ENCODE assay signal across 20 cellular contexts in the genomic region with DNA sequence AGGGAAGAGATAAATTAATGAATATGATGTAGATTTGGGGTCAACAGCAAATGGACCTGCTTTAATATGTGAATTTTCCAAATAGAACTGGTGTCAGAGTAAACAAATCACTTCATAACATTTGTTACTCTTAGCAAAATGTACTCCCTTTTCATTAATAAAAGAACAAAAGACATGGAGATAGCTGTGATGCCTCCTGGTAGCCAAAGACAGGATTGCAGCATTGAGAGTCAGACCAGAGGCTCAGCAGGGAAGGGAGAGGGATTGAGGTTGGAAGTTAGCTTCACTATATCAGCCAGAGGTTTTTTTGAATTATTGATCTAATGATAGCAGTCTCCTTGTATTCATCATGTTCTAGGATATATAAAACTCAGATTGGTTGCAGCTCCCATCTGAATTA. TPM values are rescaled to one million over a fixed set of nuclear protein-coding genes. Genes with fewer than 3 reads are reported as not detected.
DNase-seq lines count a peak whose midpoint lies in the region; ATAC-seq and TF ChIP-seq lines count a peak whose summit lies in the region.
"Had no signal": no experiment of that assay in that cellular context is flagged by ENCODE, and none has a peak within 500 bp of the region (broad histone marks: within the 10 kb centered on the region; RNA-seq: fewer than 3 reads in every experiment).

No MANE protein-coding gene starts in this region.

- DNase-seq in LHCN-M2 (ENCODE audit: low read depth), result peak; percentile 22
- no peak for DNase-seq in coronary artery (ENCODE audit: low spot score)
- no peak for DNase-seq in prostate gland (ENCODE audit: low spot score)
- DNase-seq in uterus, result no peak
- DNase-seq in activated gamma-delta T cell (lab: John Stamatoyannopoulos, UW), result no peak
- no peak for DNase-seq in NCI-H1105 treated with DMSO at 0.1 percent for 48 hours (lab: John Stamatoyannopoulos, UW)
- DNase-seq: activated CD4-positive, alpha-beta T cell treated with anti-CD3 and anti-CD28 coated beads, Interleukin-2, amount 50 U/mL, for 4 hours; activated effector memory CD4-positive, alpha-beta T cell treated with anti-CD3 and anti-CD28 coated beads, Interleukin-2, amount 50 U/mL, for 16 hours; activated naive CD8-positive, alpha-beta T cell treated with anti-CD3 and anti-CD28 coated beads, Interleukin-2, amount 50 U/mL, for 24 hours; central memory CD4-positive, alpha-beta T cell; MG63; NCI-H1436; NCI-H524 treated with DMSO at 0.1 percent for 48 hours; SK-N-SH; stimulated activated CD4-positive, alpha-beta T cell treated with anti-CD3 and anti-CD28 coated beads, Interleukin-2, amount 100 ng/mL, for 48 hours; stimulated activated naive B cell treated with anti-CD40 and anti-IgM and Interleukin-4, amounts not matched to agents 10 μg/mL and 1 μg/mL and 100 μg/mL, for 72 hours had no signal

- H3K27me3 ChIP-seq in prostate gland (replicated peaks; ENCODE audit: insufficient read depth) (no peaks in the 10 kb centered on the region), uterus (peaks cover 0 to 11% of the 10 kb centered on the region in 2 donors)
- H3K27me3 ChIP-seq: MG63 had no signal

- TF ChIP-seq POLR2A in prostate gland (IDR thresholded peaks at IDR 0.05), result no peak
- TF ChIP-seq POLR2A in uterus (IDR thresholded peaks at IDR 0.05), result no peak

- TF ChIP-seq CTCF in coronary artery (IDR thresholded peaks at IDR 0.05), result no peak
- TF ChIP-seq CTCF in prostate gland (IDR thresholded peaks at IDR 0.05), result no peak
- TF ChIP-seq CTCF in uterus (IDR thresholded peaks at IDR 0.05), result no peak

- H3K4me3 ChIP-seq in coronary artery, result no peak overlapping the region
- H3K4me3 ChIP-seq in prostate gland, result no peak overlapping the region
- H3K4me3 ChIP-seq in uterus, result no peak overlapping the region
- H3K4me3 ChIP-seq: MG63, smooth muscle cell had no signal

- intact Hi-C loops in prostate gland (cut with DNase I) (loop anchor here (2.0 kb wide), 1 partner anchor 150 kb away; a partner anchor contains a TSS), uterus (cut with DNase I; ENCODE audit: low total_unique reads) (loop anchor here (10.0 kb wide), 2 partner anchors 98 to 278 kb away; no protein-coding TSS in a partner anchor)

- H3K9me3 ChIP-seq in prostate gland (no peaks in the 10 kb centered on the region), uterus (no peaks in the 10 kb centered on the region)
- H3K9me3 ChIP-seq: MG63, SK-N-SH had no signal

- H3K27ac ChIP-seq in coronary artery (peak overlapping the region; percentile 72 to 90), prostate gland (peak overlapping the region; percentile 72 to 81), uterus (peak overlapping the region; percentile 86 to 97)
- H3K27ac ChIP-seq: epithelial cell of prostate had no signal

- no peak for ATAC-seq in HG03342 (IDR thresholded peaks at IDR 0.05; ENCODE audit: unreplicated experiment)
- ATAC-seq: activated naive CD8-positive, alpha-beta T cell treated with anti-CD3 and anti-CD28 coated beads, Interleukin-2, amount 50 U/mL, for 24 hours; stimulated activated naive B cell treated with anti-CD40 and anti-IgM and Interleukin-4, amounts not matched to agents 10 μg/mL and 1 μg/mL and 100 μg/mL, for 72 hours had no signal

- H3K4me1 ChIP-seq in prostate gland (replicated peaks) (no peaks in the 10 kb centered on the region), uterus (no peaks in the 10 kb centered on the region)

- no peaks in the 10 kb centered on the region for H3K36me3 ChIP-seq in prostate gland
- H3K36me3 ChIP-seq in uterus, result no peaks in the 10 kb centered on the region
- H3K36me3 ChIP-seq: MG63 had no signal

RNA-seq across cellular contexts. Expression of a gene that starts 17.4 kb away (rescaled TPM):
- 0.11 and 0.38 TPM in 2 replicates for total RNA-seq in LHCN-M2 (2014; rRNA removed)
- polyA plus RNA-seq in LHCN-M2 (2012), result 0.26 TPM
- total RNA-seq in prostate gland, result 10 to 100 TPM in 1 of 2 donors, 1 to 10 TPM in 1; 1.5 to 24.7 TPM
- 1 to 10 TPM in 3 of 4 donors, under 1 TPM in 1; 0.88 to 8.7 (median 3.9) TPM for total RNA-seq in uterus
- total RNA-seq: RPMI7951 had no signal

RNA-seq across cellular contexts. Expression of a gene that starts 48.6 kb away (rescaled TPM):
- total RNA-seq in LHCN-M2 (2014; rRNA removed) (83.6 and 113 TPM in 2 replicates), prostate gland (100 to 1,000 TPM; 127 to 182 TPM), uterus (100 to 1,000 TPM in 3 of 4 donors, 10 to 100 TPM in 1; 79.8 to 380 (median 308) TPM)
- 187 TPM for polyA plus RNA-seq in LHCN-M2 (2012)
